9 cellular contexts compared by ENCODE assay signal in the genomic region with DNA sequence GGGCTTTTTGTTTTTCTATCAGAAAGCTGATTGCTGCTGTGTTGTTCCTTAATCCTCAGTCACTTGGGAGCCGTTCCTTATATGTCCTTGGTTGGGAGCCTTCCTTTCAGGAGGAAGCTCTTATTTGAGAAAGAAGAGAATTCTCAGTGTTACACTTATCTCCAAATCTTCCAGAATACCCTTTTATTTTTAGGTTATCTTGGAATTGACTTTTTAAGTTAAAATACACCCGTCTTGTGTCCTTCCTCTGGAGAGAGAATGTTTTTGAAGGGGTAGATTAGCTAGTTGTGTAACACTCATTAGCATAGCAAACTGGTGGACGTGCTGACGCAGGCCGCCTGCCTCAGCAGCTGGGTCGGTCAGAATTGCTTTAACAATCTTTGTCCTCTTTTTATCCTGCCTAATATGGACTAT. TPM values are rescaled to one million over a fixed set of nuclear protein-coding genes. Genes with fewer than 3 reads are reported as not detected.
DNase-seq lines count a peak whose midpoint lies in the region; TF ChIP-seq lines count a peak whose summit lies in the region.
"Had no signal": no experiment of that assay in that cellular context is flagged by ENCODE, and none has a peak within 500 bp of the region (broad histone marks: within the 10 kb centered on the region; RNA-seq: fewer than 3 reads in every experiment).

No MANE protein-coding gene starts in this region.

- H3K27me3 ChIP-seq in HUES48 (ENCODE audit: control insufficient read depth, insufficient read depth, low read length) (no peaks in the 10 kb centered on the region), sigmoid colon (no peaks in the 10 kb centered on the region)

- TF ChIP-seq POLR2A in sigmoid colon (IDR thresholded peaks at IDR 0.05): no peak

- TF ChIP-seq CTCF in choroid plexus epithelial cell (conservative IDR thresholded peaks at IDR 0.05; ENCODE audit: low read depth, low read length) (no peak), sigmoid colon (IDR thresholded peaks at IDR 0.05) (no peak)

- H3K9me3 ChIP-seq in HUES48 (ENCODE audit: control insufficient read depth, insufficient read depth, low read length) (no peaks in the 10 kb centered on the region), sigmoid colon (no peaks in the 10 kb centered on the region)

- no peak overlapping the region for H3K4me3 ChIP-seq in HUES48 (ENCODE audit: low read depth, low read length)
- no peak overlapping the region for H3K4me3 ChIP-seq in choroid plexus epithelial cell (ENCODE audit: low read depth, low read length)
- H3K4me3 ChIP-seq in sigmoid colon: no peak overlapping the region

- 65 to 75% methylated on average over 6 of the region's 6 CpGs for WGBS in sigmoid colon, 2 donors

- TF ChIP-seq EP300 in sigmoid colon (IDR thresholded peaks at IDR 0.05): no peak

- H3K9ac ChIP-seq in HUES48 (ENCODE audit: low read depth, low read length): peak overlapping the region; percentile 42

- DNase-seq in choroid plexus epithelial cell (ENCODE audit: low read depth) (peak; percentile 69), kidney tubule cell (ENCODE audit: low spot score) (peak; percentile 18), sigmoid colon (peak; percentile 66), SKM-1 treated with dmso at 0.1 percent for 144 hours (lab: John Stamatoyannopoulos, UW; ENCODE audit: unreplicated experiment) (no peak), SKM-1 (lab: John Stamatoyannopoulos, UW; ENCODE audit: unreplicated experiment) (no peak)
- DNase-seq in activated T-cell treated with anti-CD3 and anti-CD28 coated beads, Interleukin-2, amount 50 U/mL, for 1 hour: no peak
- DNase-seq in activated CD8-positive, alpha-beta memory T cell treated with anti-CD3 and anti-CD28 coated beads for 24 hours: no peak
- DNase-seq: DND-41 had no signal

- intact Hi-C loops in sigmoid colon (cut with DNase I): no loop called here

- H3K4me1 ChIP-seq in HUES48 (ENCODE audit: control insufficient read depth, insufficient read depth, low read length): peaks cover 39% of the 10 kb centered on the region
- H3K4me1 ChIP-seq in sigmoid colon: no peaks in the 10 kb centered on the region

- H3K36me3 ChIP-seq in HUES48 (ENCODE audit: control insufficient read depth, insufficient read depth, low read length): peaks cover 3% of the 10 kb centered on the region; the same call in 1 of the 2 replicates
- no peaks in the 10 kb centered on the region for H3K36me3 ChIP-seq in sigmoid colon

- peak overlapping the region; percentile 90 for H3K27ac ChIP-seq in HUES48 (ENCODE audit: low read depth, low read length)
- peak overlapping the region in 3 of 4 donors; percentile 46 to 58 (median 51) for H3K27ac ChIP-seq in sigmoid colon

RNA-seq across cellular contexts. Expression of gene LRRC8B, which starts 42.1 kb away (rescaled TPM):
- total RNA-seq in sigmoid colon: 1 to 10 TPM; 3.0 to 9.8 (median 6.1) TPM
- 1 to 10 TPM; 1.8 to 4.1 (median 1.8) TPM for polyA plus RNA-seq in sigmoid colon

Comparison
In these comparisons a context has a peak if more than half of its experiments do, and no peak if none do; other contexts are left out.
1. DNase-seq: peak in choroid plexus epithelial cell (single experiment), kidney tubule cell (single experiment) and sigmoid colon (single experiment); none in SKM-1 treated with dmso at 0.1 percent for 144 hours (single experiment), activated T-cell treated with anti-CD3 and anti-CD28 coated beads, Interleukin-2, amount 50 U/mL, for 1 hour (single experiment), activated CD8-positive, alpha-beta memory T cell treated with anti-CD3 and anti-CD28 coated beads for 24 hours (single experiment) and SKM-1 (single experiment).